ENCODE assay signal across 11 cellular contexts in the genomic region with DNA sequence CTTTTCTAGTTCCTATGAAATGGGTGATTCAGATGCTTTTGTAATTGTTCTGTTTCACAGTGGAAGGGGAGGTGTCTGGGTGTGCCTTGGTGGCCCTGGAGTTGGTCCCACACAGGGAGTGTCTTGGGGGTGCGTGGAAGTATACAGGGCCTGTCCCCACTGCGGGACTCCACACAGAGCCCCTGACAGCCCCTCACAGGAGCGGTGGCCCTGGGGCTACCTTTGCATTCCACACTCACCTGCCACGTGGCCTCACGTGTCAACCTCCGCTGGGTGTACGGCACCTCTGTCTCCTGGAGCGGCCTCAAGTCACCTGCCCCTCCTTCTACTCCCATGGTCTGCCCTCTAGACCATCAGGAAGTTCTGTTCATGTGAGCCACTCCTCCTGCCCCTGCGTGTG. TPM values are rescaled to one million over a fixed set of nuclear protein-coding genes. Genes with fewer than 3 reads are reported as not detected.
DNase-seq lines count a peak whose midpoint lies in the region; ATAC-seq and TF ChIP-seq lines count a peak whose summit lies in the region.
"Had no signal": no experiment of that assay in that cellular context is flagged by ENCODE, and none has a peak within 500 bp of the region (broad histone marks: within the 10 kb centered on the region; RNA-seq: fewer than 3 reads in every experiment).

No MANE protein-coding gene starts in this region.

- H3K4me2 ChIP-seq in BLaER1, result peak overlapping the region; percentile 82
- H3K4me2 ChIP-seq in neuronal stem cell (ENCODE audit: insufficient read depth, low read length, poor library complexity, severe bottlenecking), result no peak overlapping the region

- H4K20me1 ChIP-seq in BLaER1, result peaks cover 97% of the 10 kb centered on the region

- no peak overlapping the region for H3K4ac ChIP-seq in neuronal stem cell (ENCODE audit: low read length)

- TF ChIP-seq POLR2A in gastroesophageal sphincter (IDR thresholded peaks at IDR 0.05) (no peak), body of pancreas (IDR thresholded peaks at IDR 0.05) (no peak)

- H3K4me3 ChIP-seq in BLaER1 (no peak overlapping the region), RWPE2 (ENCODE audit: severe bottlenecking) (no peak overlapping the region), gastroesophageal sphincter (no peak overlapping the region), neuronal stem cell (ENCODE audit: low read length in 2 of 2) (no peak overlapping the region), MG63 (no peak overlapping the region), body of pancreas (no peak overlapping the region)
- H3K4me3 ChIP-seq: gastrocnemius medialis had no signal

- peaks cover 97% of the 10 kb centered on the region for H3K4me1 ChIP-seq in BLaER1
- H3K4me1 ChIP-seq in RWPE2 (ENCODE audit: insufficient read depth, poor library complexity, severe bottlenecking), result peaks cover 24% of the 10 kb centered on the region
- H3K4me1 ChIP-seq in gastroesophageal sphincter, result peaks cover 0 to 34% (median 5%) of the 10 kb centered on the region in 3 donors
- H3K4me1 ChIP-seq in neuronal stem cell (ENCODE audit: control insufficient read depth in 2 of 2, insufficient read depth in 1 of 2, low read depth in 1 of 2, low read length in 2 of 2), result peaks cover 29 to 31% of the 10 kb centered on the region in 2 donors
- peaks cover 11% of the 10 kb centered on the region for H3K4me1 ChIP-seq in body of pancreas

- peaks cover 22% of the 10 kb centered on the region for H3K36me3 ChIP-seq in BLaER1
- no peaks in the 10 kb centered on the region for H3K36me3 ChIP-seq in RWPE2 (ENCODE audit: low read depth)
- H3K36me3 ChIP-seq in gastroesophageal sphincter, result no peaks in the 10 kb centered on the region
- H3K36me3 ChIP-seq in neuronal stem cell (replicated peaks in 1 of 2; ENCODE audit: control insufficient read depth in 2 of 2, insufficient read depth in 2 of 2, low read length in 2 of 2), result no peaks in the 10 kb centered on the region
- no peaks in the 10 kb centered on the region for H3K36me3 ChIP-seq in MG63
- no peaks in the 10 kb centered on the region for H3K36me3 ChIP-seq in body of pancreas (replicated peaks in 1 of 2; ENCODE audit: insufficient read depth in 1 of 2, low read depth in 2 of 2)
- H3K36me3 ChIP-seq: gastrocnemius medialis had no signal

- peak overlapping the region; percentile 78 for H2AFZ ChIP-seq in neuronal stem cell (ENCODE audit: low read length)

- WGBS in gastroesophageal sphincter (ENCODE audit: low coverage in 1 of 2), 2 donors, result 80% methylated on average over 8 of the region's 9 CpGs; no CpG with 5 or more reads in 1 of the 2 donors
- no CpG with 5 or more reads among the region's 9 CpGs for WGBS in neuronal stem cell (ENCODE audit: extremely low coverage in 2 of 2, insufficient read length in 2 of 2, insufficient replicate concordance in 1 of 2), 2 donors
- WGBS in body of pancreas, 2 donors, result 94% methylated on average over 6 to 9 of the region's 9 CpGs

- no peak overlapping the region for H2BK12ac ChIP-seq in neuronal stem cell (ENCODE audit: low read length)

- H3K23ac ChIP-seq in neuronal stem cell (ENCODE audit: low read depth, low read length, poor library complexity), result peak overlapping the region; percentile 87

- ATAC-seq in RWPE2 (ENCODE audit: low read depth), result no peak
- ATAC-seq in gastroesophageal sphincter, result no peak
- ATAC-seq in sciatic nerve, result no peak
- no peak for ATAC-seq in body of pancreas
- ATAC-seq: gastrocnemius medialis had no signal

- H4K8ac ChIP-seq in neuronal stem cell (ENCODE audit: low read depth, low read length), result no peak overlapping the region

- peak overlapping the region; percentile 44 for H3K18ac ChIP-seq in neuronal stem cell (ENCODE audit: low read length)

- H3K9ac ChIP-seq in BLaER1, result peak overlapping the region; percentile 67
- H3K9ac ChIP-seq in neuronal stem cell (ENCODE audit: low read depth, low read length, poor library complexity), result peak overlapping the region; percentile 27

- no peak overlapping the region for H4K91ac ChIP-seq in neuronal stem cell (ENCODE audit: low read depth, low read length, poor library complexity)

- TF ChIP-seq CTCF in RWPE2 (IDR thresholded peaks at IDR 0.05; ENCODE audit: poor library complexity, severe bottlenecking) (no peak), gastroesophageal sphincter (IDR thresholded peaks at IDR 0.05) (no peak), body of pancreas (IDR thresholded peaks at IDR 0.05) (no peak)

- H2BK120ac ChIP-seq in neuronal stem cell (ENCODE audit: low read depth, low read length), result no peak overlapping the region

- no peak overlapping the region for H3K14ac ChIP-seq in neuronal stem cell (ENCODE audit: low read length)

- intact Hi-C loops in sciatic nerve (cut with DNase I) (loop anchor here (10.0 kb wide), 1 partner anchor 49 kb away; no protein-coding TSS in a partner anchor), body of pancreas (cut with DNase I) (no loop called here)

- DNase-seq in RWPE2 (ENCODE audit: low spot score), result peak; percentile 38
- no peak for DNase-seq in neuronal stem cell (ENCODE audit: low spot score)
- DNase-seq in MG63, result no peak
- no peak for DNase-seq in sciatic nerve (ENCODE audit: low spot score)
- no peak for DNase-seq in NCI-H526 treated with DMSO at 0.1 percent for 48 hours (lab: John Stamatoyannopoulos, UW)
- DNase-seq in body of pancreas, result no peak
- DNase-seq: gastrocnemius medialis, MM.1S, SHP77 had no signal

- peak overlapping the region; percentile 66 for H2AK5ac ChIP-seq in neuronal stem cell (ENCODE audit: low read depth, low read length)

- H3K79me1 ChIP-seq in neuronal stem cell (ENCODE audit: low read depth, low read length), result peaks cover 6% of the 10 kb centered on the region

- H2BK15ac ChIP-seq in neuronal stem cell (ENCODE audit: low read length), result peak overlapping the region; percentile 92

- H3K27me3 ChIP-seq in BLaER1, result no peaks in the 10 kb centered on the region
- no peaks in the 10 kb centered on the region for H3K27me3 ChIP-seq in RWPE2 (ENCODE audit: insufficient read depth, poor library complexity, severe bottlenecking)
- no peaks in the 10 kb centered on the region for H3K27me3 ChIP-seq in gastroesophageal sphincter
- H3K27me3 ChIP-seq in neuronal stem cell (ENCODE audit: control insufficient read depth in 3 of 3, insufficient read depth in 3 of 3, low read depth in 1 of 3, low read length in 3 of 3), result peaks cover 0 to 13% (median 0%) of the 10 kb centered on the region in 3 experiments
- no peaks in the 10 kb centered on the region for H3K27me3 ChIP-seq in MG63
- H3K27me3 ChIP-seq in body of pancreas, result no peaks in the 10 kb centered on the region

- TF ChIP-seq EP300 in gastroesophageal sphincter (IDR thresholded peaks at IDR 0.05), result no peak

- peak overlapping the region; percentile 82 for H2BK5ac ChIP-seq in neuronal stem cell (ENCODE audit: low read length)

- H3K27ac ChIP-seq in BLaER1 (peak overlapping the region; percentile 67), RWPE2 (ENCODE audit: poor library complexity, severe bottlenecking) (peak overlapping the region; percentile 78), gastroesophageal sphincter (peak overlapping the region in 3 of 4 donors; percentile 89 to 96 (median 94)), neuronal stem cell (replicated peaks; ENCODE audit: low read length) (no peak overlapping the region), body of pancreas (peak overlapping the region in 1 of 4 donors; percentile 9)

- H3K9me3 ChIP-seq in BLaER1 (no peaks in the 10 kb centered on the region), RWPE2 (ENCODE audit: severe bottlenecking) (no peaks in the 10 kb centered on the region), gastroesophageal sphincter (no peaks in the 10 kb centered on the region), neuronal stem cell (replicated peaks in 1 of 2; ENCODE audit: control insufficient read depth in 2 of 2, insufficient read depth in 1 of 2, low read depth in 1 of 2, low read length in 2 of 2) (no peaks in the 10 kb centered on the region), MG63 (no peaks in the 10 kb centered on the region), body of pancreas (no peaks in the 10 kb centered on the region)
- H3K9me3 ChIP-seq: gastrocnemius medialis had no signal

RNA-seq across cellular contexts. Expression of a gene that starts 58.7 kb away (rescaled TPM):
- total RNA-seq in gastroesophageal sphincter (10 to 100 TPM; 25.8 to 51.1 (median 43.3) TPM), sciatic nerve (43.0 TPM), body of pancreas (10 to 100 TPM; 19.8 to 23.6 TPM)
- 108 TPM for polyA plus RNA-seq in neuronal stem cell (2013, experiment 1 of 2)
- polyA plus RNA-seq in neuronal stem cell (2013, experiment 2 of 2), result 108 TPM
- total RNA-seq in MG63 (2014; rRNA removed; shearing (Covaris generic); ENCODE audit: low replicate concordance), result 30.4 and 75.0 TPM in 2 replicates
